In genomic region chr9:131237931-131238401, GRCh38 we compare ENCODE assay signal across 8 cellular contexts. TPM values are rescaled to one million over a fixed set of nuclear protein-coding genes. Genes with fewer than 3 reads are reported as not detected.
DNase-seq lines count a peak whose midpoint lies in the region; ATAC-seq, FAIRE-seq and TF ChIP-seq lines count a peak whose summit lies in the region.

No MANE protein-coding gene starts in this region.

- no peaks in the 10 kb centered on the region for H3K9me3 ChIP-seq in mucosa of rectum (ENCODE audit: control insufficient read depth in 2 of 2, low read length in 2 of 2)

- ATAC-seq in HG02571 (IDR thresholded peaks at IDR 0.05; ENCODE audit: unreplicated experiment) = peak; percentile 77

- FAIRE-seq in GM12892 (lab: Jason Lieb, UNC) = peak; percentile 86

- H3K4me3 Mint-ChIP-seq in activated CD4-positive, alpha-beta memory T cell treated with anti-CD3 and anti-CD28 coated beads, Interleukin-2, amount 10 ng/mL, durations not matched to agents 7 days and 5 days = peak overlapping the region; percentile 59

- H3K27ac Mint-ChIP-seq in activated CD4-positive, alpha-beta memory T cell treated with anti-CD3 and anti-CD28 coated beads, Interleukin-2, amount 10 ng/mL, durations not matched to agents 7 days and 5 days = peak overlapping the region; percentile 95

- H3K4me1 ChIP-seq in mucosa of rectum (ENCODE audit: control insufficient read depth in 2 of 2, insufficient read depth in 2 of 2, low read length in 2 of 2) = peaks cover 11 to 16% of the 10 kb centered on the region in 2 donors

- H3K36me3 Mint-ChIP-seq in activated CD4-positive, alpha-beta memory T cell treated with anti-CD3 and anti-CD28 coated beads, Interleukin-2, amount 10 ng/mL, durations not matched to agents 7 days and 5 days (ENCODE audit: low read depth) = peaks cover 35% of the 10 kb centered on the region

- TF ChIP-seq POLR2A in GM12892 (IDR thresholded peaks at IDR 0.05; ENCODE audit: low read depth, low read length) = peak; percentile 79

- CTCF ChIA-PET in activated CD4-positive, alpha-beta memory T cell treated with anti-CD3 and anti-CD28 coated beads, Interleukin-2, amount 10 ng/mL, durations not matched to agents 7 days and 5 days (lab: Charles Lee) = interaction anchor here (0.8 to 1.7 kb wide), 7 partner anchors 9 to 112 kb away, joined by 3 to 7 read pairs (median 4); no protein-coding TSS in a partner anchor
- CTCF ChIA-PET in HEK293T (lab: Yijun Ruan, JAX) = no interaction called here

- POLR2A ChIA-PET in activated CD4-positive, alpha-beta memory T cell treated with anti-CD3 and anti-CD28 coated beads, Interleukin-2, amount 10 ng/mL, durations not matched to agents 7 days and 5 days (lab: Charles Lee) = interaction anchor here (0.7 to 8.7 kb wide), 11 partner anchors 8 to 265 kb away, joined by 3 to 101 read pairs (median 7); partner anchors contain the start of genes FAM78A and NUP214
- POLR2A ChIA-PET in HEK293T (lab: Yijun Ruan, JAX) = no interaction called here

- H3K36me3 ChIP-seq in mucosa of rectum (ENCODE audit: control insufficient read depth in 2 of 2, insufficient read depth in 2 of 2, low read length in 2 of 2) = peaks cover 11 to 19% of the 10 kb centered on the region in 2 donors

- H3K27me3 Mint-ChIP-seq in activated CD4-positive, alpha-beta memory T cell treated with anti-CD3 and anti-CD28 coated beads, Interleukin-2, amount 10 ng/mL, durations not matched to agents 7 days and 5 days = no peaks in the 10 kb centered on the region

- peaks cover 49% of the 10 kb centered on the region for H3K4me1 Mint-ChIP-seq in activated CD4-positive, alpha-beta memory T cell treated with anti-CD3 and anti-CD28 coated beads, Interleukin-2, amount 10 ng/mL, durations not matched to agents 7 days and 5 days

- H3K4me3 ChIP-seq in mucosa of rectum (ENCODE audit: low read length in 2 of 2) = peak overlapping the region; percentile 44 to 59

- H3K27ac ChIP-seq in mucosa of rectum (ENCODE audit: low read depth in 2 of 2, low read length in 2 of 2) = peak overlapping the region; percentile 29 to 54

- DNase-seq in GM12892 (ENCODE audit: insufficient read length) (peak; percentile 77), NCI-H226 (peak; percentile 6), HEK293T (ENCODE audit: extremely low spot score) (no peak)
- peak; percentile 91 for DNase-seq in activated CD4-positive, alpha-beta memory T cell treated with anti-CD3 and anti-CD28 coated beads, Interleukin-2, amount 10 ng/mL, durations not matched to agents 7 days and 5 days
- DNase-seq in effector CD8-positive, alpha-beta T cell (lab: John Stamatoyannopoulos, UW) = peak; percentile 56
- DNase-seq in stimulated activated CD8-positive, alpha-beta memory T cell treated with anti-CD3 and anti-CD28 coated beads, Interleukin-4, amount 100 ng/mL, for 48 hours = peak; percentile 90

- H3K9me3 Mint-ChIP-seq in activated CD4-positive, alpha-beta memory T cell treated with anti-CD3 and anti-CD28 coated beads, Interleukin-2, amount 10 ng/mL, durations not matched to agents 7 days and 5 days = peaks cover 2% of the 10 kb centered on the region

- peaks cover 0 to 2% of the 10 kb centered on the region in 2 donors for H3K27me3 ChIP-seq in mucosa of rectum (ENCODE audit: control insufficient read depth in 2 of 2, insufficient read depth in 2 of 2, low read length in 2 of 2)

- H3K9ac ChIP-seq in mucosa of rectum (ENCODE audit: low read depth in 1 of 2, low read length in 2 of 2) = peak overlapping the region; percentile 36 to 61

TF ChIP-seq in HEK293T, 16 proteins besides CTCF, POLR2A, EP300 and RAD21:
- TF ChIP-seq FOXM1 (IDR thresholded peaks at IDR 0.05; ENCODE audit: borderline replicate concordance) (no peak), PKNOX1 (IDR thresholded peaks at IDR 0.05) (no peak), CTBP1 (IDR thresholded peaks at IDR 0.05; ENCODE audit: borderline replicate concordance) (no peak), SP1 (IDR thresholded peaks at IDR 0.05) (no peak), ZNF384 (IDR thresholded peaks at IDR 0.05) (no peak), FOXA1 (IDR thresholded peaks at IDR 0.05) (no peak), LEF1 (IDR thresholded peaks at IDR 0.05; ENCODE audit: borderline replicate concordance) (no peak), FOXK2 (IDR thresholded peaks at IDR 0.05) (no peak), ARNT (IDR thresholded peaks at IDR 0.05) (no peak), L3MBTL2 (conservative IDR thresholded peaks at IDR 0.05) (no peak), ELF4 (IDR thresholded peaks at IDR 0.05) (no peak), HDGF (IDR thresholded peaks at IDR 0.05; ENCODE audit: borderline replicate concordance) (no peak), NFRKB (IDR thresholded peaks at IDR 0.05) (no peak), TARDBP (IDR thresholded peaks at IDR 0.05) (no peak), BHLHE40 (IDR thresholded peaks at IDR 0.05; ENCODE audit: borderline replicate concordance) (no peak), SUZ12 (IDR thresholded peaks at IDR 0.05) (no peak)

RNA-seq across cellular contexts. Expression of gene FAM78A, which starts 38.3 kb away (rescaled TPM):
- 6.8 TPM for polyA plus RNA-seq in GM12892 (2012; ENCODE audit: missing spikeins)
- 10 to 100 TPM; 86.5 to 88.7 TPM for total RNA-seq in activated CD4-positive, alpha-beta memory T cell treated with anti-CD3 and anti-CD28 coated beads, Interleukin-2, amount 10 ng/mL, durations not matched to agents 7 days and 5 days

RNA-seq across cellular contexts. Expression of gene PLPP7, which starts 51.6 kb away (rescaled TPM):
- not detected for polyA plus RNA-seq in GM12892 (2012; ENCODE audit: missing spikeins)
- not detected for total RNA-seq in activated CD4-positive, alpha-beta memory T cell treated with anti-CD3 and anti-CD28 coated beads, Interleukin-2, amount 10 ng/mL, durations not matched to agents 7 days and 5 days
